Comparison of ENCODE assay signal across 22 cellular contexts in the genomic region with DNA sequence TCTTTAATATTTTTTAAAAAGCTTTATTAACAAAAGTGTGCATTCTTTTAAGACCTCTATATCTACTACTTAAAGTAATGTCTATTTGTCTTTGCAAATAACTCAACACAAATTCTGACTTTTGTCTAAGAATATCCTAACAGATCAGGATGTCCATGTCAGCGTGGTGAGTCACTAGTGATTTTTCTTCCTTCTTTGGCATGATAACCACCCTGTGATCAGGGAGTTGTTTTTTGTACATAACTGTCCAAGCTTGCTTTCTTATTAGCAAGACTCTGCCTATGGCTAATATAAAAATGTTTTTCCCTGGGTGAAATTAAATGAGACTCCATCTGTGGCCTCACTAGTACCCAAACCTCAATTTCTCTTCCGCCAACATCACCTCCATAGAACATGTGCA.
DNase-seq lines count a peak whose midpoint lies in the region; ATAC-seq and TF ChIP-seq lines count a peak whose summit lies in the region.
"Had no signal": no experiment of that assay in that cellular context is flagged by ENCODE, and none has a peak within 500 bp of the region (broad histone marks: within the 10 kb centered on the region; RNA-seq: fewer than 3 reads in every experiment).

No MANE protein-coding gene starts in this region.

- DNase-seq in GM04504 (ENCODE audit: low read depth) (peak; percentile 24), RWPE2 (ENCODE audit: low spot score) (no peak), fibroblast of lung (ENCODE audit: low read depth in 2 of 2) (peak; percentile 63 to 68), skeletal muscle cell (ENCODE audit: low read depth) (peak; percentile 65), NCI-H1048 (lab: John Stamatoyannopoulos, UW) (no peak), cortex of kidney (lab: John Stamatoyannopoulos, UW) (no peak)
- no peak for DNase-seq in CD4-positive, alpha-beta memory T cell
- DNase-seq: activated CD4-positive, alpha-beta T cell treated with anti-CD3 and anti-CD28 coated beads for 36 hours; activated naive CD4-positive, alpha-beta T cell treated with anti-CD3 and anti-CD28 coated beads, Interleukin-2, amount 50 U/mL, for 16 hours; activated T-cell treated with anti-CD3 and anti-CD28 coated beads for 4 hours; CD4-positive, CD25-positive, alpha-beta regulatory T cell; DND-41; effector memory CD8-positive, alpha-beta T cell; GOT3; right lobe of liver; stimulated activated CD4-positive, alpha-beta T cell treated with anti-CD3 and anti-CD28 coated beads, Interleukin-4, amount 100 ng/mL, for 24 hours had no signal

- TF ChIP-seq CTCF in RWPE2 (IDR thresholded peaks at IDR 0.05; ENCODE audit: poor library complexity, severe bottlenecking) = no peak
- TF ChIP-seq CTCF in fibroblast of lung (conservative IDR thresholded peaks at IDR 0.05 in 1 of 2, IDR thresholded peaks at IDR 0.05 in 1 of 2; ENCODE audit: low read depth in 1 of 2, low read length in 2 of 2) = no peak

- ATAC-seq in RWPE2 (ENCODE audit: low read depth) (peak; percentile 88), HG03432 (IDR thresholded peaks at IDR 0.05; ENCODE audit: unreplicated experiment) (no peak)
- ATAC-seq: activated CD4-positive, alpha-beta T cell treated with anti-CD3 and anti-CD28 coated beads for 36 hours; effector memory CD8-positive, alpha-beta T cell; HepG2; right lobe of liver had no signal

- no peaks in the 10 kb centered on the region for H3K27me3 Mint-ChIP-seq in CD4-positive, alpha-beta memory T cell
- H3K27me3 Mint-ChIP-seq: activated CD4-positive, alpha-beta T cell treated with anti-CD3 and anti-CD28 coated beads for 36 hours; CD4-positive, CD25-positive, alpha-beta regulatory T cell; central memory CD8-positive, alpha-beta T cell; effector memory CD8-positive, alpha-beta T cell had no signal

- no peak overlapping the region for H2AFZ ChIP-seq in fibroblast of lung (ENCODE audit: low read length)
- H2AFZ ChIP-seq: neural progenitor cell had no signal

- intact Hi-C loops in CD4-positive, alpha-beta memory T cell (cut with micrococcal nuclease) = no loop called here

- H3K4me1 ChIP-seq in RWPE2 (ENCODE audit: insufficient read depth, poor library complexity, severe bottlenecking) = peaks cover 30% of the 10 kb centered on the region
- H3K4me1 ChIP-seq in fibroblast of lung (ENCODE audit: control insufficient read depth, extremely low read depth, insufficient read depth, low read length) = no peaks in the 10 kb centered on the region
- no peaks in the 10 kb centered on the region for H3K4me1 ChIP-seq in CD4-positive, alpha-beta memory T cell (ENCODE audit: insufficient read depth, low read length)
- H3K4me1 ChIP-seq: neural progenitor cell had no signal

- no peaks in the 10 kb centered on the region for H3K36me3 Mint-ChIP-seq in CD4-positive, alpha-beta memory T cell
- H3K36me3 Mint-ChIP-seq: CD4-positive, CD25-positive, alpha-beta regulatory T cell; mesothelial cell of epicardium; neural progenitor cell had no signal

- H4K20me1 ChIP-seq in fibroblast of lung (ENCODE audit: control insufficient read depth, extremely low read depth, insufficient read depth, low read length) = no peaks in the 10 kb centered on the region

- no peaks in the 10 kb centered on the region for H3K27me3 ChIP-seq in RWPE2 (ENCODE audit: insufficient read depth, poor library complexity, severe bottlenecking)
- no peaks in the 10 kb centered on the region for H3K27me3 ChIP-seq in fibroblast of lung (ENCODE audit: control insufficient read depth, insufficient read depth, low read length)
- H3K27me3 ChIP-seq in CD4-positive, alpha-beta memory T cell (ENCODE audit: insufficient read depth, low read length) = no peaks in the 10 kb centered on the region
- H3K27me3 ChIP-seq: neural progenitor cell, right lobe of liver had no signal

- peak overlapping the region; percentile 41 for H3K27ac ChIP-seq in RWPE2 (ENCODE audit: poor library complexity, severe bottlenecking)
- H3K27ac ChIP-seq in fibroblast of lung (ENCODE audit: insufficient read depth, low read length) = no peak overlapping the region
- H3K27ac ChIP-seq in CD4-positive, alpha-beta memory T cell (ENCODE audit: low read depth, low read length) = no peak overlapping the region
- H3K27ac ChIP-seq: neural progenitor cell, right lobe of liver had no signal

- CTCF ChIA-PET in CD4-positive, alpha-beta memory T cell (lab: Charles Lee; ENCODE audit: partially characterized antibody) = interaction anchor here (1.7 kb wide), 1 partner anchor 10 kb away, joined by 4 read pairs; no protein-coding TSS in a partner anchor

- no peaks in the 10 kb centered on the region for H3K9me3 ChIP-seq in RWPE2 (ENCODE audit: severe bottlenecking)
- H3K9me3 ChIP-seq in fibroblast of lung (ENCODE audit: control insufficient read depth, insufficient read depth, low read depth, low read length) = no peaks in the 10 kb centered on the region
- H3K9me3 ChIP-seq in CD4-positive, alpha-beta memory T cell (ENCODE audit: control insufficient read depth in 1 of 2, low read length in 2 of 2) = no peaks in the 10 kb centered on the region
- H3K9me3 ChIP-seq: right lobe of liver had no signal

- H3K9me3 Mint-ChIP-seq in CD4-positive, alpha-beta memory T cell = peaks cover 0 to 20% (median 10%) of the 10 kb centered on the region in 8 donors

- H3K79me2 ChIP-seq in fibroblast of lung (ENCODE audit: control insufficient read depth, insufficient read depth, low read length) = no peaks in the 10 kb centered on the region

- H3K9ac ChIP-seq in fibroblast of lung (ENCODE audit: insufficient read depth, low read length) = no peak overlapping the region
- H3K9ac ChIP-seq: neural progenitor cell had no signal

- no peaks in the 10 kb centered on the region for H3K4me1 Mint-ChIP-seq in CD4-positive, alpha-beta memory T cell
- H3K4me1 Mint-ChIP-seq: activated CD4-positive, alpha-beta T cell treated with anti-CD3 and anti-CD28 coated beads for 36 hours; CD4-positive, CD25-positive, alpha-beta regulatory T cell; central memory CD8-positive, alpha-beta T cell; neural progenitor cell had no signal

- POLR2A ChIA-PET in CD4-positive, alpha-beta memory T cell (lab: Charles Lee; ENCODE audit: partially characterized antibody) = no interaction called here

- H3K4me2 ChIP-seq in fibroblast of lung (ENCODE audit: extremely low read depth, insufficient read depth, low read length) = no peak overlapping the region
- H3K4me2 ChIP-seq: neural progenitor cell had no signal

- H3K4me3 Mint-ChIP-seq in CD4-positive, alpha-beta memory T cell = no peak overlapping the region
- H3K4me3 Mint-ChIP-seq: activated CD4-positive, alpha-beta T cell treated with anti-CD3 and anti-CD28 coated beads for 36 hours; CD4-positive, CD25-positive, alpha-beta regulatory T cell; central memory CD8-positive, alpha-beta T cell; effector memory CD8-positive, alpha-beta T cell; mesothelial cell of epicardium; neural progenitor cell; T-helper 1 cell treated with Interleukin-12 subunit alpha and Interleukin-12 subunit beta and Interleukin-4 antibody, amounts not matched to agents 30 μg/mL and 1 μg/mL, for 36 hours had no signal

- no peaks in the 10 kb centered on the region for H3K36me3 ChIP-seq in RWPE2 (ENCODE audit: low read depth)
- no peaks in the 10 kb centered on the region for H3K36me3 ChIP-seq in fibroblast of lung (ENCODE audit: control insufficient read depth, insufficient read depth, low read length)
- no peaks in the 10 kb centered on the region for H3K36me3 ChIP-seq in CD4-positive, alpha-beta memory T cell (ENCODE audit: insufficient read depth, low read length)
- H3K36me3 ChIP-seq: neural progenitor cell, right lobe of liver had no signal

- H3K4me3 ChIP-seq in RWPE2 (ENCODE audit: severe bottlenecking) = no peak overlapping the region
- no peak overlapping the region for H3K4me3 ChIP-seq in fibroblast of lung (replicated peaks in 1 of 4; ENCODE audit: control extremely low read depth in 1 of 4, insufficient read depth in 1 of 4, low read depth in 3 of 4, low read length in 4 of 4)
- no peak overlapping the region for H3K4me3 ChIP-seq in skeletal muscle cell (ENCODE audit: low read depth, low read length)
- no peak overlapping the region for H3K4me3 ChIP-seq in CD4-positive, alpha-beta memory T cell (ENCODE audit: low read length in 2 of 2)
- H3K4me3 ChIP-seq: neural progenitor cell, right lobe of liver had no signal

- H3K27ac Mint-ChIP-seq in CD4-positive, alpha-beta memory T cell = no peak overlapping the region
- H3K27ac Mint-ChIP-seq: activated CD4-positive, alpha-beta T cell treated with anti-CD3 and anti-CD28 coated beads for 36 hours; CD4-positive, CD25-positive, alpha-beta regulatory T cell; effector memory CD8-positive, alpha-beta T cell; mesothelial cell of epicardium; neural progenitor cell; T-helper 1 cell treated with Interleukin-12 subunit alpha and Interleukin-12 subunit beta and Interleukin-4 antibody, amounts not matched to agents 30 μg/mL and 1 μg/mL, for 36 hours had no signal

Comparison
In these comparisons a context has a peak if more than half of its experiments do, and no peak if none do; other contexts are left out.
1. DNase-seq: peak in GM04504 (single experiment), fibroblast of lung (2 of 2) and skeletal muscle cell (single experiment); none in RWPE2 (single experiment), NCI-H1048 (single experiment), cortex of kidney (single experiment) and CD4-positive, alpha-beta memory T cell (0 of 5).